Comparison of ENCODE assay signal across 18 cellular contexts in the genomic region with DNA sequence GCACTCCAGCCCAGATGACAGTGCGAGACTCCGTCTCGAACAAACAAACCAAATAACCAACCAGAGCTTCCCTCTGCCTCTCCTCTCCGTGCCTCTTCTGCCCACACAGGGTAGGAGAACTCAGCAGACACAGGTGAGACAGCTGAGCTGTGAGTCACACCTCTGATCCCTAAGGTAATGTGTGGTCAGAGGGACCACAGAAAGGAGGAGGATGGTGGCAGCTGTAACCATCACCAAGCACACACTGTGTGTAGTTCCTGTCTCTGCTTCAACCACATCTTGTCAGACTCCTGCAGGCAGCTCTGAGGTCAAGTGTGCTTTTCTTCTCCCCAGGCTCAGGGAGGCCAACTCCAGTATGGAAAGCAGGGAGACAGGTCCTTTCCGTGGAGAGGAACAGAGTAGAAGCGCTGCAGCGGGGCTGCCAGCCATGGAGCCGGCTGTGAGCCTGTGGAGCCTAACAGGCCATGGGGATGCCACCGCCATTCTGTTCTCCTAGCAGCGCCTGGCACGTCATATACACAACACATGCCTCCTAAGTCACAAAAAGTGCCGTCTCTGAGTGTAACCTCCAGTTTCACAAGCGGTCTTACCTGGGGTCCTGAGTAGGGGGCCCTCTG. TPM values are rescaled to one million over a fixed set of nuclear protein-coding genes. Genes with fewer than 3 reads are reported as not detected.
DNase-seq lines count a peak whose midpoint lies in the region; ATAC-seq, FAIRE-seq and TF ChIP-seq lines count a peak whose summit lies in the region.
"Had no signal": no experiment of that assay in that cellular context is flagged by ENCODE, and none has a peak within 500 bp of the region (broad histone marks: within the 10 kb centered on the region; RNA-seq: fewer than 3 reads in every experiment).

No MANE protein-coding gene starts in this region.

- POLR2A ChIA-PET in CD4-positive, alpha-beta T cell (lab: Charles Lee) = no interaction called here

- H3K4me1 Mint-ChIP-seq in CD4-positive, alpha-beta T cell (ENCODE audit: low read depth) = no peaks in the 10 kb centered on the region

- H3K27ac Mint-ChIP-seq in CD4-positive, alpha-beta T cell = no peak overlapping the region

- H3K4me1 ChIP-seq in keratinocyte (ENCODE audit: control insufficient read depth, extremely low read depth, insufficient read depth, low read length) (peaks cover 3% of the 10 kb centered on the region), stomach (peaks cover under 1 to 35% (median 25%) of the 10 kb centered on the region in 4 donors)

- H3K27me3 ChIP-seq in CD4-positive, alpha-beta T cell (ENCODE audit: control insufficient read depth, insufficient read depth, low read length) = no peaks in the 10 kb centered on the region
- H3K27me3 ChIP-seq in keratinocyte (ENCODE audit: control insufficient read depth, extremely low read depth, insufficient read depth, low read length) (no peaks in the 10 kb centered on the region), stomach (no peaks in the 10 kb centered on the region)
- H3K27me3 ChIP-seq: ascending aorta, BLaER1, colonic mucosa, ovary, sigmoid colon had no signal

- peaks cover 24 to 30% of the 10 kb centered on the region in 2 experiments for H3K36me3 ChIP-seq in keratinocyte (ENCODE audit: control insufficient read depth in 2 of 2, extremely low read depth in 1 of 2, insufficient read depth in 2 of 2, low read length in 2 of 2)
- peaks cover 66 to 100% (median 98%) of the 10 kb centered on the region in 4 donors for H3K36me3 ChIP-seq in stomach
- H3K36me3 ChIP-seq: ovary had no signal

- H3K79me2 ChIP-seq in keratinocyte (ENCODE audit: control insufficient read depth, insufficient read depth, low read length) = no peaks in the 10 kb centered on the region

- H3K9me3 Mint-ChIP-seq in CD4-positive, alpha-beta T cell = no peaks in the 10 kb centered on the region

- no peak for TF ChIP-seq CTCF in CD4-positive, alpha-beta T cell (IDR thresholded peaks at IDR 0.05)
- no peak for TF ChIP-seq CTCF in keratinocyte (optimal IDR thresholded peaks at IDR 0.05 in 1 of 3, IDR thresholded peaks at IDR 0.05 in 1 of 3, conservative IDR thresholded peaks at IDR 0.05 in 1 of 3; ENCODE audit: extremely low read depth in 1 of 3, insufficient read depth in 2 of 3, low read length in 3 of 3)
- TF ChIP-seq CTCF in stomach (IDR thresholded peaks at IDR 0.05) = no peak

- 87 to 92% (median 91%) methylated on average over 13 of the region's 13 CpGs for WGBS in stomach, 5 donors

- H4K20me1 ChIP-seq in keratinocyte (ENCODE audit: control insufficient read depth, extremely low read depth, insufficient read depth, low read length) = no peaks in the 10 kb centered on the region

- no peaks in the 10 kb centered on the region for H3K9me1 ChIP-seq in keratinocyte (ENCODE audit: control insufficient read depth, extremely low read depth, insufficient read depth, low read length)

- no peaks in the 10 kb centered on the region for H3K9me3 ChIP-seq in CD4-positive, alpha-beta T cell (ENCODE audit: control insufficient read depth, low read length)
- no peaks in the 10 kb centered on the region for H3K9me3 ChIP-seq in keratinocyte (ENCODE audit: control insufficient read depth, low read depth, low read length)
- no peaks in the 10 kb centered on the region for H3K9me3 ChIP-seq in stomach
- H3K9me3 ChIP-seq: ascending aorta, BLaER1, colonic mucosa, ovary, sigmoid colon had no signal

- DNase-seq in CD4-positive, alpha-beta T cell = peak in 2 of 10 experiments; percentile 15 to 23
- peak; percentile 81 for DNase-seq in Jurkat, Clone E6-1 (ENCODE audit: low read depth, low spot score)
- DNase-seq in activated T-helper 1 cell treated with Interleukin-2 at 50 U/mL for 16 hours (ENCODE audit: low read depth) (peak; percentile 24), keratinocyte (ENCODE audit: low read depth, low spot score) (no peak), DMS114 treated with DMSO at 0.1 percent for 48 hours (lab: John Stamatoyannopoulos, UW; ENCODE audit: unreplicated experiment) (no peak), stomach (no peak), NCI-H146 treated with DMSO at 0.1 percent for 48 hours (lab: John Stamatoyannopoulos, UW; ENCODE audit: unreplicated experiment) (no peak)
- DNase-seq: foreskin melanocyte, MM.1S, NCI-H187, NCI-H446, sigmoid colon had no signal

- dilution Hi-C loops in keratinocyte (cut with MboI; ENCODE audit: extremely low pct_ligation_motif_present, low sequenced_read_pairs) = no loop called here

- ATAC-seq in CD4-positive, alpha-beta T cell (ENCODE audit: poor library complexity) = peak; percentile 62
- ATAC-seq: HepG2 had no signal

- no peak overlapping the region for H3K9ac ChIP-seq in keratinocyte (ENCODE audit: control insufficient read depth, extremely low read depth, insufficient read depth, low read length)
- H3K9ac ChIP-seq: BLaER1 had no signal

- TF ChIP-seq POLR2A in stomach (IDR thresholded peaks at IDR 0.05) = no peak

- H3K36me3 Mint-ChIP-seq in CD4-positive, alpha-beta T cell (ENCODE audit: low read depth) = peaks cover 44% of the 10 kb centered on the region

- H3K27ac ChIP-seq in CD4-positive, alpha-beta T cell (ENCODE audit: low read depth, low read length) = no peak overlapping the region
- H3K27ac ChIP-seq in keratinocyte (ENCODE audit: control insufficient read depth, insufficient read depth, low read length) (no peak overlapping the region), stomach (no peak overlapping the region)
- H3K27ac ChIP-seq: ascending aorta, BLaER1, ovary, sigmoid colon had no signal

- H3K27me3 Mint-ChIP-seq in CD4-positive, alpha-beta T cell = no peaks in the 10 kb centered on the region

- intact Hi-C loops in CD4-positive, alpha-beta T cell (cut with DNase I, micrococcal nuclease) = no loop called here
- intact Hi-C loops in stomach (cut with DNase I; ENCODE audit: low total_unique reads) = no loop called here

- peak; percentile 32 for FAIRE-seq in keratinocyte (lab: Jason Lieb, UNC)
- FAIRE-seq: GM12892, HepG2 had no signal

- no peak overlapping the region for H3K4me3 Mint-ChIP-seq in CD4-positive, alpha-beta T cell

- no peak for TF ChIP-seq EP300 in stomach (IDR thresholded peaks at IDR 0.05)

- no peak overlapping the region for H2AFZ ChIP-seq in keratinocyte (ENCODE audit: control insufficient read depth, low read length)

- no peak overlapping the region for H3K4me2 ChIP-seq in keratinocyte (ENCODE audit: control insufficient read depth, extremely low read depth, insufficient read depth, low read depth, low read length)
- H3K4me2 ChIP-seq: BLaER1 had no signal

- CTCF ChIA-PET in CD4-positive, alpha-beta T cell (lab: Charles Lee) = no interaction called here

- no peak overlapping the region for H3K4me3 ChIP-seq in Jurkat, Clone E6-1 (ENCODE audit: low read length)
- no peak overlapping the region for H3K4me3 ChIP-seq in keratinocyte (ENCODE audit: control insufficient read depth in 2 of 3, extremely low read depth in 1 of 3, insufficient read depth in 2 of 3, low read depth in 1 of 3, low read length in 3 of 3)
- H3K4me3 ChIP-seq in stomach = no peak overlapping the region
- H3K4me3 ChIP-seq: ascending aorta, BLaER1, colonic mucosa, ovary, sigmoid colon had no signal

RNA-seq across cellular contexts. Expression of a gene that starts 7.1 kb away (rescaled TPM):
- total RNA-seq in CD4-positive, alpha-beta T cell = 10 to 100 TPM; 75.2 to 78.9 TPM
- polyA plus RNA-seq in Jurkat, Clone E6-1 (2012; ENCODE audit: insufficient read depth, insufficient read length) = 26.3 TPM
- polyA plus RNA-seq in keratinocyte (23.0 to 28.8 TPM (median 24.2 TPM) in 3 replicates), stomach (10 to 100 TPM; 31.9 to 37.2 (median 33.3) TPM)
- 3.0 TPM for polyA plus RNA-seq in keratinocyte (2011; ENCODE audit: low read depth)
- 20.0 and 39.0 TPM in 2 replicates for polyA plus RNA-seq in keratinocyte (2011; cell fraction: cytosol; rRNA removed)
- polyA plus RNA-seq in keratinocyte (2011; cell fraction: nucleus; rRNA removed) = 22.9 and 27.8 TPM in 2 replicates
- polyA plus RNA-seq in keratinocyte (2012; ENCODE audit: low replicate concordance) = 13.2 and 26.4 TPM in 2 replicates
- 10.5 to 12.5 TPM (median 12.1 TPM) in 3 replicates for polyA minus RNA-seq in keratinocyte
- polyA minus RNA-seq in keratinocyte (2011; cell fraction: cytosol; rRNA and poly(A)+ RNA removed) = 22.3 TPM
- 8.5 and 11.0 TPM in 2 replicates for polyA minus RNA-seq in keratinocyte (2011; cell fraction: nucleus; rRNA and poly(A)+ RNA removed)
- total RNA-seq in stomach = 10 to 100 TPM in 4 of 5 donors, 1 to 10 TPM in 1; 3.5 to 48.2 (median 44.2) TPM

RNA-seq across cellular contexts. Expression of a gene that starts 33.6 kb away (rescaled TPM):
- 10 to 100 TPM; 13.5 TPM for total RNA-seq in CD4-positive, alpha-beta T cell
- polyA plus RNA-seq in Jurkat, Clone E6-1 (2012; ENCODE audit: insufficient read depth, insufficient read length) = 13.3 TPM
- polyA plus RNA-seq in keratinocyte (9.7 to 14.7 TPM (median 11.7 TPM) in 3 replicates), stomach (10 to 100 TPM; 16.2 to 25.0 (median 24.3) TPM)
- 12.6 TPM for polyA plus RNA-seq in keratinocyte (2011; ENCODE audit: low read depth)
- polyA plus RNA-seq in keratinocyte (2011; cell fraction: cytosol; rRNA removed) = 6.5 and 8.3 TPM in 2 replicates
- 40.9 and 51.0 TPM in 2 replicates for polyA plus RNA-seq in keratinocyte (2011; cell fraction: nucleus; rRNA removed)
- polyA plus RNA-seq in keratinocyte (2012; ENCODE audit: low replicate concordance) = 8.6 and 9.5 TPM in 2 replicates
- 12.0 to 24.2 TPM (median 23.1 TPM) in 3 replicates for polyA minus RNA-seq in keratinocyte
- polyA minus RNA-seq in keratinocyte (2011; cell fraction: cytosol; rRNA and poly(A)+ RNA removed) = 11.1 TPM
- 15.0 and 19.1 TPM in 2 replicates for polyA minus RNA-seq in keratinocyte (2011; cell fraction: nucleus; rRNA and poly(A)+ RNA removed)
- total RNA-seq in stomach = 100 to 1,000 TPM in 1 of 5 donors, 10 to 100 TPM in 4; 11.6 to 183 (median 33.5) TPM

RNA-seq across cellular contexts. Expression of a gene that starts 33.8 kb away (rescaled TPM):
- total RNA-seq in CD4-positive, alpha-beta T cell = under 1 TPM in 1 of 2 experiments, not detected in 1; 0.25 TPM
- polyA plus RNA-seq in Jurkat, Clone E6-1 (2012; ENCODE audit: insufficient read depth, insufficient read length) = not detected
- polyA plus RNA-seq in keratinocyte (0.26 to 0.57 TPM (median 0.33 TPM) in 3 replicates), stomach (1 to 10 TPM in 1 of 3 donors, under 1 TPM in 1, not detected in 1; 0.68 to 1.2 TPM)
- not detected for polyA plus RNA-seq in keratinocyte (2011; ENCODE audit: low read depth)
- 0.19 and 0.45 TPM in 2 replicates for polyA plus RNA-seq in keratinocyte (2011; cell fraction: cytosol; rRNA removed)
- 0.20 and 0.36 TPM in 2 replicates for polyA plus RNA-seq in keratinocyte (2011; cell fraction: nucleus; rRNA removed)
- 0.13 and 0.32 TPM in 2 replicates for polyA plus RNA-seq in keratinocyte (2012; ENCODE audit: low replicate concordance)
- 0.23 to 0.36 TPM in 2 of 3 replicates, not detected in the other for polyA minus RNA-seq in keratinocyte
- polyA minus RNA-seq in keratinocyte (2011; cell fraction: cytosol; rRNA and poly(A)+ RNA removed) = not detected
- polyA minus RNA-seq in keratinocyte (2011; cell fraction: nucleus; rRNA and poly(A)+ RNA removed) = not detected in 2 replicates
- total RNA-seq in stomach = 1 to 10 TPM in 1 of 5 donors, not detected in 4; 1.8 TPM
- total RNA-seq: ascending aorta had no signal
- polyA plus RNA-seq: HepG2 had no signal

Comparison
In these comparisons a context has a peak if more than half of its experiments do, and no peak if none do; other contexts are left out.
1. DNase-seq: peak in Jurkat, Clone E6-1 (single experiment) and activated T-helper 1 cell treated with Interleukin-2 at 50 U/mL for 16 hours (single experiment); none in keratinocyte (single experiment), DMS114 treated with DMSO at 0.1 percent for 48 hours (single experiment), stomach (single experiment) and NCI-H146 treated with DMSO at 0.1 percent for 48 hours (single experiment).